ENCODE assay signal across 3 cellular contexts in the genomic region with DNA sequence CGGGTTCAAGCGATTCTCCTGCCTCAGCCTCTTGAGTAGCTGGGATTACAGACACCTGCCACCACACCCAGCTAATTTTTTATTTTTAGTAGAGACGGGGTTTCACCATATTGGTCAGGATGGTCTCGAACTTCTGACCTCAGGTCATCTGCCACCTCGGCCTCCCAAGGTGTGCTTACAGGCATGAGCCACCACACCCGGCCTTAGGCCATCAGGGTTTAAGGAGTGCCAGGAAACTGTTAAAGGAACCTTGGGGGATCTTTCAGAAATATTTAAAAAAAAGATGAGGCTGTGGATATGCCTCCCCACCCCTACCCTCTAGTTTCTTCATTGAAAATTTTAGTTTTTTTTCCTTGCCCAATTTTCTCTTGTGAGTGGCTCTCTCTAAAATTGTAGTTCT.
TF ChIP-seq lines count a peak whose summit lies in the region.

No MANE protein-coding gene starts in this region.

TF ChIP-seq in GM23338, 12 proteins besides CTCF, POLR2A, EP300 and RAD21 (continues in another document):
- TF ChIP-seq STAT1 (IDR thresholded peaks at IDR 0.05; ENCODE audit: unreplicated experiment) (no peak), EZH2 (IDR thresholded peaks at IDR 0.05; ENCODE audit: low read depth, unreplicated experiment) (no peak), NANOG (IDR thresholded peaks at IDR 0.05; ENCODE audit: borderline replicate concordance) (no peak), POLR2AphosphoS5 (IDR thresholded peaks at IDR 0.05; ENCODE audit: low read depth) (no peak), ZNF114 (CRISPR knock-in tag; IDR thresholded peaks at IDR 0.05) (no peak), ZNF331 (CRISPR knock-in tag; IDR thresholded peaks at IDR 0.05; ENCODE audit: low read depth) (no peak)
- TF ChIP-seq, protein P1, sequence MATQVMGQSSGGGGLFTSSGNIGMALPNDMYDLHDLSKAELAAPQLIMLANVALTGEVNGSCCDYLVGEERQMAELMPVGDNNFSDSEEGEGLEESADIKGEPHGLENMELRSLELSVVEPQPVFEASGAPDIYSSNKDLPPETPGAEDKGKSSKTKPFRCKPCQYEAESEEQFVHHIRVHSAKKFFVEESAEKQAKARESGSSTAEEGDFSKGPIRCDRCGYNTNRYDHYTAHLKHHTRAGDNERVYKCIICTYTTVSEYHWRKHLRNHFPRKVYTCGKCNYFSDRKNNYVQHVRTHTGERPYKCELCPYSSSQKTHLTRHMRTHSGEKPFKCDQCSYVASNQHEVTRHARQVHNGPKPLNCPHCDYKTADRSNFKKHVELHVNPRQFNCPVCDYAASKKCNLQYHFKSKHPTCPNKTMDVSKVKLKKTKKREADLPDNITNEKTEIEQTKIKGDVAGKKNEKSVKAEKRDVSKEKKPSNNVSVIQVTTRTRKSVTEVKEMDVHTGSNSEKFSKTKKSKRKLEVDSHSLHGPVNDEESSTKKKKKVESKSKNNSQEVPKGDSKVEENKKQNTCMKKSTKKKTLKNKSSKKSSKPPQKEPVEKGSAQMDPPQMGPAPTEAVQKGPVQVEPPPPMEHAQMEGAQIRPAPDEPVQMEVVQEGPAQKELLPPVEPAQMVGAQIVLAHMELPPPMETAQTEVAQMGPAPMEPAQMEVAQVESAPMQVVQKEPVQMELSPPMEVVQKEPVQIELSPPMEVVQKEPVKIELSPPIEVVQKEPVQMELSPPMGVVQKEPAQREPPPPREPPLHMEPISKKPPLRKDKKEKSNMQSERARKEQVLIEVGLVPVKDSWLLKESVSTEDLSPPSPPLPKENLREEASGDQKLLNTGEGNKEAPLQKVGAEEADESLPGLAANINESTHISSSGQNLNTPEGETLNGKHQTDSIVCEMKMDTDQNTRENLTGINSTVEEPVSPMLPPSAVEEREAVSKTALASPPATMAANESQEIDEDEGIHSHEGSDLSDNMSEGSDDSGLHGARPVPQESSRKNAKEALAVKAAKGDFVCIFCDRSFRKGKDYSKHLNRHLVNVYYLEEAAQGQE (IDR thresholded peaks at IDR 0.05; ENCODE audit: unreplicated experiment) = no peak

TF ChIP-seq in H1, 55 proteins besides CTCF, POLR2A, EP300 and RAD21:
- no peak for TF ChIP-seq HDAC6 (IDR thresholded peaks at IDR 0.05; ENCODE audit: low read depth, low read length)

TF ChIP-seq in SK-N-SH, 30 proteins besides CTCF, POLR2A, EP300 and RAD21:
- no peak for TF ChIP-seq POLR2AphosphoS5 (IDR thresholded peaks at IDR 0.05; ENCODE audit: low read depth, low read length)
- TF ChIP-seq YY1 (IDR thresholded peaks at IDR 0.05; ENCODE audit: low read depth) = no peak
- no peak for TF ChIP-seq FOXM1 (IDR thresholded peaks at IDR 0.05; ENCODE audit: low read depth)
- no peak for TF ChIP-seq GATA2 (CRISPR knock-in tag; IDR thresholded peaks at IDR 0.05)
- no peak for TF ChIP-seq SIN3A (IDR thresholded peaks at IDR 0.05; ENCODE audit: borderline replicate concordance, low read depth, low read length)
- TF ChIP-seq, protein P2, sequence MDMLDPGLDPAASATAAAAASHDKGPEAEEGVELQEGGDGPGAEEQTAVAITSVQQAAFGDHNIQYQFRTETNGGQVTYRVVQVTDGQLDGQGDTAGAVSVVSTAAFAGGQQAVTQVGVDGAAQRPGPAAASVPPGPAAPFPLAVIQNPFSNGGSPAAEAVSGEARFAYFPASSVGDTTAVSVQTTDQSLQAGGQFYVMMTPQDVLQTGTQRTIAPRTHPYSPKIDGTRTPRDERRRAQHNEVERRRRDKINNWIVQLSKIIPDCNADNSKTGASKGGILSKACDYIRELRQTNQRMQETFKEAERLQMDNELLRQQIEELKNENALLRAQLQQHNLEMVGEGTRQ (IDR thresholded peaks at IDR 0.05; ENCODE audit: borderline replicate concordance, low read depth, low read length) = no peak
- no peak for TF ChIP-seq FOSL2 (IDR thresholded peaks at IDR 0.05; ENCODE audit: borderline replicate concordance, low read depth)
